ENCODE assay signal across 8 cellular contexts in genomic region chr14:21868442-21869046, GRCh38.
DNase-seq lines count a peak whose midpoint lies in the region; ATAC-seq and TF ChIP-seq lines count a peak whose summit lies in the region.

No MANE protein-coding gene starts in this region.

- no peak overlapping the region for H3K4me2 ChIP-seq in H9 (ENCODE audit: insufficient read depth, insufficient read length, low read length)

- H3K36me3 Mint-ChIP-seq in H9 (ENCODE audit: insufficient read depth in 1 of 3, low read depth in 3 of 3) (no peaks in the 10 kb centered on the region), naive B cell (no peaks in the 10 kb centered on the region)
- no peaks in the 10 kb centered on the region for H3K36me3 Mint-ChIP-seq in stimulated activated naive B cell treated with anti-CD40 and anti-IgM and Interleukin-4, amounts not matched to agents 10 μg/mL and 1 μg/mL and 100 μg/mL, for 72 hours

- peak; percentile 91 for TF ChIP-seq CTCF in H9 (conservative IDR thresholded peaks at IDR 0.05)
- TF ChIP-seq CTCF in dorsolateral prefrontal cortex (IDR thresholded peaks at IDR 0.05 in 54 of 56, conservative IDR thresholded peaks at IDR 0.05 in 2 of 56; ENCODE audit: low read depth in 1 of 56, partially characterized antibody in 56 of 56) = peak in 55 of 56 donors; percentile 38 to 77 (median 66)

- H3K27ac Mint-ChIP-seq in H9 (no peak overlapping the region), naive B cell (no peak overlapping the region)
- no peak overlapping the region for H3K27ac Mint-ChIP-seq in stimulated activated naive B cell treated with anti-CD40 and anti-IgM and Interleukin-4, amounts not matched to agents 10 μg/mL and 1 μg/mL and 100 μg/mL, for 72 hours

- H3K4me1 Mint-ChIP-seq in H9 (no peaks in the 10 kb centered on the region), naive B cell (no peaks in the 10 kb centered on the region)
- H3K4me1 Mint-ChIP-seq in stimulated activated naive B cell treated with anti-CD40 and anti-IgM and Interleukin-4, amounts not matched to agents 10 μg/mL and 1 μg/mL and 100 μg/mL, for 72 hours = peaks cover 0 to 2% of the 10 kb centered on the region in 2 donors

- no CpG with 5 or more reads among the region's 2 CpGs for WGBS in H9 (ENCODE audit: extremely low coverage, insufficient read length, low lambda C conversion rate)

- H3K79me1 ChIP-seq in H9 (ENCODE audit: insufficient read depth, low read depth, low read length, poor library complexity, severe bottlenecking) = no peaks in the 10 kb centered on the region

- H3K4ac ChIP-seq in H9 (ENCODE audit: low read depth, low read length) = no peak overlapping the region

- no peak overlapping the region for H3K14ac ChIP-seq in H9 (ENCODE audit: insufficient read depth, low read length)

- H2BK5ac ChIP-seq in H9 (ENCODE audit: insufficient read length, low read length) = no peak overlapping the region

- H4K91ac ChIP-seq in H9 (ENCODE audit: insufficient read length, low read depth, low read length) = no peak overlapping the region

- H3K79me2 ChIP-seq in H9 (ENCODE audit: insufficient read depth, low read length) = no peaks in the 10 kb centered on the region

- H3K23me2 ChIP-seq in H9 (ENCODE audit: insufficient read length, low read depth, low read length, poor library complexity, severe bottlenecking) = no peaks in the 10 kb centered on the region

- intact Hi-C loops in dorsolateral prefrontal cortex (cut with DNase I) = no loop called here

- no peak overlapping the region for H3K9ac ChIP-seq in H9 (ENCODE audit: extremely low read depth, insufficient read length, low read length)

- H3K9me3 Mint-ChIP-seq in H9 (no peaks in the 10 kb centered on the region), naive B cell (peaks cover 0 to 6% (median 0%) of the 10 kb centered on the region in 7 donors)
- peaks cover 2 to 4% of the 10 kb centered on the region in 2 donors for H3K9me3 Mint-ChIP-seq in stimulated activated naive B cell treated with anti-CD40 and anti-IgM and Interleukin-4, amounts not matched to agents 10 μg/mL and 1 μg/mL and 100 μg/mL, for 72 hours

- no peaks in the 10 kb centered on the region for H4K20me1 ChIP-seq in H9 (ENCODE audit: control insufficient read depth, insufficient read depth, insufficient read length)

- H3K23ac ChIP-seq in H9 (ENCODE audit: insufficient read length, low read depth, low read length) = no peak overlapping the region

- no peak overlapping the region for H4K5ac ChIP-seq in H9 (ENCODE audit: insufficient read length, low read depth, low read length)

- ATAC-seq in naive B cell (ENCODE audit: low read depth in 2 of 2) = peak; percentile 58 to 71
- ATAC-seq in stimulated activated naive B cell treated with anti-CD40 and anti-IgM and Interleukin-4, amounts not matched to agents 10 μg/mL and 1 μg/mL and 100 μg/mL, for 72 hours (replicated peaks) = peak; percentile 95 to 96
- no peak for ATAC-seq in HG02840 (IDR thresholded peaks at IDR 0.05; ENCODE audit: low FRiP score, unreplicated experiment)

- H2BK120ac ChIP-seq in H9 (ENCODE audit: low read depth, low read length, poor library complexity, severe bottlenecking) = no peak overlapping the region

- no peak overlapping the region for H4K8ac ChIP-seq in H9 (replicated peaks; ENCODE audit: insufficient read length, low read depth, low read length)

- no peak overlapping the region for H3K4me3 ChIP-seq in dorsolateral prefrontal cortex

- H3T11ph ChIP-seq in H9 (ENCODE audit: low read length) = no peak overlapping the region

- H3K56ac ChIP-seq in H9 (ENCODE audit: insufficient read length, low read depth, low read length) = no peak overlapping the region

- H2BK12ac ChIP-seq in H9 (ENCODE audit: insufficient read length, low read depth, low read length) = no peak overlapping the region

- H3K27me3 Mint-ChIP-seq in H9 (ENCODE audit: low read depth) = peaks cover 2% of the 10 kb centered on the region; the same call in 1 of the 2 replicates
- H3K27me3 Mint-ChIP-seq in naive B cell = peaks cover 10 to 40% (median 29%) of the 10 kb centered on the region in 3 donors
- H3K27me3 Mint-ChIP-seq in stimulated activated naive B cell treated with anti-CD40 and anti-IgM and Interleukin-4, amounts not matched to agents 10 μg/mL and 1 μg/mL and 100 μg/mL, for 72 hours = peaks cover 10 to 18% of the 10 kb centered on the region in 2 donors

- H3K27ac ChIP-seq in H9 (ENCODE audit: insufficient read length, low read depth, low read length) (no peak overlapping the region), dorsolateral prefrontal cortex (peak overlapping the region in 1 of 59 donors; percentile 0)

- no peak overlapping the region for H2BK20ac ChIP-seq in H9 (ENCODE audit: low read depth, low read length, poor library complexity, severe bottlenecking)

- no peak overlapping the region for H2BK15ac ChIP-seq in H9 (ENCODE audit: low read depth, low read length)

- H2AFZ ChIP-seq in H9 (ENCODE audit: low read length) = no peak overlapping the region

- H3K4me3 Mint-ChIP-seq in H9 = no peak overlapping the region
- H3K4me3 Mint-ChIP-seq in naive B cell = no peak overlapping the region
- no peak overlapping the region for H3K4me3 Mint-ChIP-seq in stimulated activated naive B cell treated with anti-CD40 and anti-IgM and Interleukin-4, amounts not matched to agents 10 μg/mL and 1 μg/mL and 100 μg/mL, for 72 hours

- peak; percentile 52 for DNase-seq in ELR (ENCODE audit: low read depth)
- peak; percentile 81 for DNase-seq in H9
- peak; percentile 12 for DNase-seq in NCI-H345 (lab: John Stamatoyannopoulos, UW)
- peak; percentile 77 for DNase-seq in activated CD4-positive, alpha-beta T cell treated with anti-CD3 and anti-CD28 coated beads, Interleukin-2, amount 50 U/mL, for 1 hour
- DNase-seq in dorsolateral prefrontal cortex = peak in 5 of 10 donors; percentile 21 to 49 (median 46)
- DNase-seq in naive B cell = peak; percentile 5
- peak; percentile 21 for DNase-seq in stimulated activated naive B cell treated with anti-CD40 and anti-IgM and Interleukin-4, amounts not matched to agents 10 μg/mL and 1 μg/mL and 100 μg/mL, for 72 hours

- no peaks in the 10 kb centered on the region for H3K9me3 ChIP-seq in H9 (ENCODE audit: control insufficient read depth, low read depth, low read length)

- no peaks in the 10 kb centered on the region for H3K4me1 ChIP-seq in H9 (ENCODE audit: insufficient read depth, low read length)

- no peaks in the 10 kb centered on the region for H3K27me3 ChIP-seq in H9 (ENCODE audit: insufficient read depth, low read length)
- peaks cover 0 to 9% (median 0%) of the 10 kb centered on the region in 45 donors for H3K27me3 ChIP-seq in dorsolateral prefrontal cortex

- no peak overlapping the region for H3K18ac ChIP-seq in H9 (ENCODE audit: insufficient read length, low read depth, low read length)

- H2AK5ac ChIP-seq in H9 (ENCODE audit: insufficient read length, low read length) = no peak overlapping the region
